In the genomic region with DNA sequence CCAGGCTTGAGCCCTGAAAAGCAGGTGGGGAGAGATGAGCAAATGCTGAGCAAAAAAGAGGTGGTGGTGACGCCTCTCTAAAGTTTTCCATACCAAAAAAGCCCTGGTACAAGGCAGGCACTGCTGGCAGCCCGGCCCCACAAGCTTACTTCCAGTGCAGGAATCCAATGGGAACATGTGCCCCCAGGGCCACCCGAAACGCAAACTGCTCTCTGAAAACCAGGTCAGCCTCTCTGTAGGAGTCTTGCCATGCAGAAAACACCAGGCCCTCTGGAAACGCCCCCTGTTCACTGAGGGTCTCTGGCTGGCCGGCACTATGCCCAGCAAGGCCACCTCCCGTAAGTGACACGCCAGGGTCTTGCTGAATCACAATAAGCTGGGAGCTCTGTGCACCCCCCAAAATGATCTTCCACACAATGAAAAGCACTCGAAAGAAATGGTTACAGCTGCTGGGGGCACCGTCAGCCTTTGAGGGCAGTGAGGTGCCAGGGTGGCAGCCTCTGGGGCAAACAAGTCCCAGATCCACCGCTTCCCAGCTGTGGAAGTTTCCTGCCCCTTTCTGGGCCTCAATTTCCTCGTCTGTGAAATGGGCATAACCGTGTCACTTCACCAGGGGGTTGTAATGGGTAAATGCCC, we compare ENCODE assay signal across 1 cellular context.
A peak's percentile ranks its signal among the peaks of the same experiment; 100 is the strongest.
TF ChIP-seq lines count a peak whose summit lies in the region.

No MANE protein-coding gene starts in this region.

TF ChIP-seq in K562, 482 proteins besides CTCF, POLR2A, EP300 and RAD21 (continued from another document and continues in another):
- TF ChIP-seq, protein P1, sequence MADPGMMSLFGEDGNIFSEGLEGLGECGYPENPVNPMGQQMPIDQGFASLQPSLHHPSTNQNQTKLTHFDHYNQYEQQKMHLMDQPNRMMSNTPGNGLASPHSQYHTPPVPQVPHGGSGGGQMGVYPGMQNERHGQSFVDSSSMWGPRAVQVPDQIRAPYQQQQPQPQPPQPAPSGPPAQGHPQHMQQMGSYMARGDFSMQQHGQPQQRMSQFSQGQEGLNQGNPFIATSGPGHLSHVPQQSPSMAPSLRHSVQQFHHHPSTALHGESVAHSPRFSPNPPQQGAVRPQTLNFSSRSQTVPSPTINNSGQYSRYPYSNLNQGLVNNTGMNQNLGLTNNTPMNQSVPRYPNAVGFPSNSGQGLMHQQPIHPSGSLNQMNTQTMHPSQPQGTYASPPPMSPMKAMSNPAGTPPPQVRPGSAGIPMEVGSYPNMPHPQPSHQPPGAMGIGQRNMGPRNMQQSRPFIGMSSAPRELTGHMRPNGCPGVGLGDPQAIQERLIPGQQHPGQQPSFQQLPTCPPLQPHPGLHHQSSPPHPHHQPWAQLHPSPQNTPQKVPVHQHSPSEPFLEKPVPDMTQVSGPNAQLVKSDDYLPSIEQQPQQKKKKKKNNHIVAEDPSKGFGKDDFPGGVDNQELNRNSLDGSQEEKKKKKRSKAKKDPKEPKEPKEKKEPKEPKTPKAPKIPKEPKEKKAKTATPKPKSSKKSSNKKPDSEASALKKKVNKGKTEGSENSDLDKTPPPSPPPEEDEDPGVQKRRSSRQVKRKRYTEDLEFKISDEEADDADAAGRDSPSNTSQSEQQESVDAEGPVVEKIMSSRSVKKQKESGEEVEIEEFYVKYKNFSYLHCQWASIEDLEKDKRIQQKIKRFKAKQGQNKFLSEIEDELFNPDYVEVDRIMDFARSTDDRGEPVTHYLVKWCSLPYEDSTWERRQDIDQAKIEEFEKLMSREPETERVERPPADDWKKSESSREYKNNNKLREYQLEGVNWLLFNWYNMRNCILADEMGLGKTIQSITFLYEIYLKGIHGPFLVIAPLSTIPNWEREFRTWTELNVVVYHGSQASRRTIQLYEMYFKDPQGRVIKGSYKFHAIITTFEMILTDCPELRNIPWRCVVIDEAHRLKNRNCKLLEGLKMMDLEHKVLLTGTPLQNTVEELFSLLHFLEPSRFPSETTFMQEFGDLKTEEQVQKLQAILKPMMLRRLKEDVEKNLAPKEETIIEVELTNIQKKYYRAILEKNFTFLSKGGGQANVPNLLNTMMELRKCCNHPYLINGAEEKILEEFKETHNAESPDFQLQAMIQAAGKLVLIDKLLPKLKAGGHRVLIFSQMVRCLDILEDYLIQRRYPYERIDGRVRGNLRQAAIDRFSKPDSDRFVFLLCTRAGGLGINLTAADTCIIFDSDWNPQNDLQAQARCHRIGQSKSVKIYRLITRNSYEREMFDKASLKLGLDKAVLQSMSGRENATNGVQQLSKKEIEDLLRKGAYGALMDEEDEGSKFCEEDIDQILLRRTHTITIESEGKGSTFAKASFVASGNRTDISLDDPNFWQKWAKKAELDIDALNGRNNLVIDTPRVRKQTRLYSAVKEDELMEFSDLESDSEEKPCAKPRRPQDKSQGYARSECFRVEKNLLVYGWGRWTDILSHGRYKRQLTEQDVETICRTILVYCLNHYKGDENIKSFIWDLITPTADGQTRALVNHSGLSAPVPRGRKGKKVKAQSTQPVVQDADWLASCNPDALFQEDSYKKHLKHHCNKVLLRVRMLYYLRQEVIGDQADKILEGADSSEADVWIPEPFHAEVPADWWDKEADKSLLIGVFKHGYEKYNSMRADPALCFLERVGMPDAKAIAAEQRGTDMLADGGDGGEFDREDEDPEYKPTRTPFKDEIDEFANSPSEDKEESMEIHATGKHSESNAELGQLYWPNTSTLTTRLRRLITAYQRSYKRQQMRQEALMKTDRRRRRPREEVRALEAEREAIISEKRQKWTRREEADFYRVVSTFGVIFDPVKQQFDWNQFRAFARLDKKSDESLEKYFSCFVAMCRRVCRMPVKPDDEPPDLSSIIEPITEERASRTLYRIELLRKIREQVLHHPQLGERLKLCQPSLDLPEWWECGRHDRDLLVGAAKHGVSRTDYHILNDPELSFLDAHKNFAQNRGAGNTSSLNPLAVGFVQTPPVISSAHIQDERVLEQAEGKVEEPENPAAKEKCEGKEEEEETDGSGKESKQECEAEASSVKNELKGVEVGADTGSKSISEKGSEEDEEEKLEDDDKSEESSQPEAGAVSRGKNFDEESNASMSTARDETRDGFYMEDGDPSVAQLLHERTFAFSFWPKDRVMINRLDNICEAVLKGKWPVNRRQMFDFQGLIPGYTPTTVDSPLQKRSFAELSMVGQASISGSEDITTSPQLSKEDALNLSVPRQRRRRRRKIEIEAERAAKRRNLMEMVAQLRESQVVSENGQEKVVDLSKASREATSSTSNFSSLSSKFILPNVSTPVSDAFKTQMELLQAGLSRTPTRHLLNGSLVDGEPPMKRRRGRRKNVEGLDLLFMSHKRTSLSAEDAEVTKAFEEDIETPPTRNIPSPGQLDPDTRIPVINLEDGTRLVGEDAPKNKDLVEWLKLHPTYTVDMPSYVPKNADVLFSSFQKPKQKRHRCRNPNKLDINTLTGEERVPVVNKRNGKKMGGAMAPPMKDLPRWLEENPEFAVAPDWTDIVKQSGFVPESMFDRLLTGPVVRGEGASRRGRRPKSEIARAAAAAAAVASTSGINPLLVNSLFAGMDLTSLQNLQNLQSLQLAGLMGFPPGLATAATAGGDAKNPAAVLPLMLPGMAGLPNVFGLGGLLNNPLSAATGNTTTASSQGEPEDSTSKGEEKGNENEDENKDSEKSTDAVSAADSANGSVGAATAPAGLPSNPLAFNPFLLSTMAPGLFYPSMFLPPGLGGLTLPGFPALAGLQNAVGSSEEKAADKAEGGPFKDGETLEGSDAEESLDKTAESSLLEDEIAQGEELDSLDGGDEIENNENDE (IDR thresholded peaks at IDR 0.05; ENCODE audit: low read depth, low read length): no peak
- TF ChIP-seq ZNF830 (CRISPR knock-in tag; IDR thresholded peaks at IDR 0.05): no peak
- TF ChIP-seq, protein P2, sequence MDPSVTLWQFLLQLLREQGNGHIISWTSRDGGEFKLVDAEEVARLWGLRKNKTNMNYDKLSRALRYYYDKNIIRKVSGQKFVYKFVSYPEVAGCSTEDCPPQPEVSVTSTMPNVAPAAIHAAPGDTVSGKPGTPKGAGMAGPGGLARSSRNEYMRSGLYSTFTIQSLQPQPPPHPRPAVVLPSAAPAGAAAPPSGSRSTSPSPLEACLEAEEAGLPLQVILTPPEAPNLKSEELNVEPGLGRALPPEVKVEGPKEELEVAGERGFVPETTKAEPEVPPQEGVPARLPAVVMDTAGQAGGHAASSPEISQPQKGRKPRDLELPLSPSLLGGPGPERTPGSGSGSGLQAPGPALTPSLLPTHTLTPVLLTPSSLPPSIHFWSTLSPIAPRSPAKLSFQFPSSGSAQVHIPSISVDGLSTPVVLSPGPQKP (CRISPR knock-in tag; IDR thresholded peaks at IDR 0.05): no peak
- TF ChIP-seq, protein P3, sequence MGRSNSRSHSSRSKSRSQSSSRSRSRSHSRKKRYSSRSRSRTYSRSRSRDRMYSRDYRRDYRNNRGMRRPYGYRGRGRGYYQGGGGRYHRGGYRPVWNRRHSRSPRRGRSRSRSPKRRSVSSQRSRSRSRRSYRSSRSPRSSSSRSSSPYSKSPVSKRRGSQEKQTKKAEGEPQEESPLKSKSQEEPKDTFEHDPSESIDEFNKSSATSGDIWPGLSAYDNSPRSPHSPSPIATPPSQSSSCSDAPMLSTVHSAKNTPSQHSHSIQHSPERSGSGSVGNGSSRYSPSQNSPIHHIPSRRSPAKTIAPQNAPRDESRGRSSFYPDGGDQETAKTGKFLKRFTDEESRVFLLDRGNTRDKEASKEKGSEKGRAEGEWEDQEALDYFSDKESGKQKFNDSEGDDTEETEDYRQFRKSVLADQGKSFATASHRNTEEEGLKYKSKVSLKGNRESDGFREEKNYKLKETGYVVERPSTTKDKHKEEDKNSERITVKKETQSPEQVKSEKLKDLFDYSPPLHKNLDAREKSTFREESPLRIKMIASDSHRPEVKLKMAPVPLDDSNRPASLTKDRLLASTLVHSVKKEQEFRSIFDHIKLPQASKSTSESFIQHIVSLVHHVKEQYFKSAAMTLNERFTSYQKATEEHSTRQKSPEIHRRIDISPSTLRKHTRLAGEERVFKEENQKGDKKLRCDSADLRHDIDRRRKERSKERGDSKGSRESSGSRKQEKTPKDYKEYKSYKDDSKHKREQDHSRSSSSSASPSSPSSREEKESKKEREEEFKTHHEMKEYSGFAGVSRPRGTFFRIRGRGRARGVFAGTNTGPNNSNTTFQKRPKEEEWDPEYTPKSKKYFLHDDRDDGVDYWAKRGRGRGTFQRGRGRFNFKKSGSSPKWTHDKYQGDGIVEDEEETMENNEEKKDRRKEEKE (IDR thresholded peaks at IDR 0.05; ENCODE audit: borderline replicate concordance in 1 of 2, control insufficient read depth in 1 of 2, low read depth in 2 of 2, low read length in 1 of 2): no peak
- no peak for TF ChIP-seq ZNF263 (CRISPR knock-in tag; IDR thresholded peaks at IDR 0.05; ENCODE audit: borderline replicate concordance)
- TF ChIP-seq, protein P4, sequence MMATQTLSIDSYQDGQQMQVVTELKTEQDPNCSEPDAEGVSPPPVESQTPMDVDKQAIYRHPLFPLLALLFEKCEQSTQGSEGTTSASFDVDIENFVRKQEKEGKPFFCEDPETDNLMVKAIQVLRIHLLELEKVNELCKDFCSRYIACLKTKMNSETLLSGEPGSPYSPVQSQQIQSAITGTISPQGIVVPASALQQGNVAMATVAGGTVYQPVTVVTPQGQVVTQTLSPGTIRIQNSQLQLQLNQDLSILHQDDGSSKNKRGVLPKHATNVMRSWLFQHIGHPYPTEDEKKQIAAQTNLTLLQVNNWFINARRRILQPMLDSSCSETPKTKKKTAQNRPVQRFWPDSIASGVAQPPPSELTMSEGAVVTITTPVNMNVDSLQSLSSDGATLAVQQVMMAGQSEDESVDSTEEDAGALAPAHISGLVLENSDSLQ (IDR thresholded peaks at IDR 0.05): no peak
- TF ChIP-seq RBM15 (IDR thresholded peaks at IDR 0.05; ENCODE audit: insufficient read depth, low read length): no peak
- 0 out of 2 replicates have a peak, but pooled peaks have one; percentile 13 for TF ChIP-seq ZFPM2 (CRISPR knock-in tag; IDR thresholded peaks at IDR 0.05)
- TF ChIP-seq RFX1 (IDR thresholded peaks at IDR 0.05): no peak
- peak; percentile 91; the same call in 1 of the 2 replicates for TF ChIP-seq HDAC2 (IDR thresholded peaks at IDR 0.05)
- no peak for TF ChIP-seq HNRNPK (IDR thresholded peaks at IDR 0.05; ENCODE audit: low read depth, low read length, poor library complexity, severe bottlenecking)
- TF ChIP-seq NCOA4 (IDR thresholded peaks at IDR 0.05; ENCODE audit: partially characterized antibody): peak; percentile 10
- TF ChIP-seq DPF2 (IDR thresholded peaks at IDR 0.05): no peak
- TF ChIP-seq, protein P5, sequence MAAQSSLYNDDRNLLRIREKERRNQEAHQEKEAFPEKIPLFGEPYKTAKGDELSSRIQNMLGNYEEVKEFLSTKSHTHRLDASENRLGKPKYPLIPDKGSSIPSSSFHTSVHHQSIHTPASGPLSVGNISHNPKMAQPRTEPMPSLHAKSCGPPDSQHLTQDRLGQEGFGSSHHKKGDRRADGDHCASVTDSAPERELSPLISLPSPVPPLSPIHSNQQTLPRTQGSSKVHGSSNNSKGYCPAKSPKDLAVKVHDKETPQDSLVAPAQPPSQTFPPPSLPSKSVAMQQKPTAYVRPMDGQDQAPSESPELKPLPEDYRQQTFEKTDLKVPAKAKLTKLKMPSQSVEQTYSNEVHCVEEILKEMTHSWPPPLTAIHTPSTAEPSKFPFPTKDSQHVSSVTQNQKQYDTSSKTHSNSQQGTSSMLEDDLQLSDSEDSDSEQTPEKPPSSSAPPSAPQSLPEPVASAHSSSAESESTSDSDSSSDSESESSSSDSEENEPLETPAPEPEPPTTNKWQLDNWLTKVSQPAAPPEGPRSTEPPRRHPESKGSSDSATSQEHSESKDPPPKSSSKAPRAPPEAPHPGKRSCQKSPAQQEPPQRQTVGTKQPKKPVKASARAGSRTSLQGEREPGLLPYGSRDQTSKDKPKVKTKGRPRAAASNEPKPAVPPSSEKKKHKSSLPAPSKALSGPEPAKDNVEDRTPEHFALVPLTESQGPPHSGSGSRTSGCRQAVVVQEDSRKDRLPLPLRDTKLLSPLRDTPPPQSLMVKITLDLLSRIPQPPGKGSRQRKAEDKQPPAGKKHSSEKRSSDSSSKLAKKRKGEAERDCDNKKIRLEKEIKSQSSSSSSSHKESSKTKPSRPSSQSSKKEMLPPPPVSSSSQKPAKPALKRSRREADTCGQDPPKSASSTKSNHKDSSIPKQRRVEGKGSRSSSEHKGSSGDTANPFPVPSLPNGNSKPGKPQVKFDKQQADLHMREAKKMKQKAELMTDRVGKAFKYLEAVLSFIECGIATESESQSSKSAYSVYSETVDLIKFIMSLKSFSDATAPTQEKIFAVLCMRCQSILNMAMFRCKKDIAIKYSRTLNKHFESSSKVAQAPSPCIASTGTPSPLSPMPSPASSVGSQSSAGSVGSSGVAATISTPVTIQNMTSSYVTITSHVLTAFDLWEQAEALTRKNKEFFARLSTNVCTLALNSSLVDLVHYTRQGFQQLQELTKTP (IDR thresholded peaks at IDR 0.05; ENCODE audit: low read depth in 1 of 2, partially characterized antibody in 2 of 2): no peak
- TF ChIP-seq BHLHE40 (IDR thresholded peaks at IDR 0.05; ENCODE audit: low read length): no peak
- no peak for TF ChIP-seq XRCC4 (IDR thresholded peaks at IDR 0.05; ENCODE audit: extremely low read depth, insufficient read depth, insufficient read length)
- peak in 1 of 2 experiments; percentile 65; a peak in 2 of 4 replicates for TF ChIP-seq RCOR1 (IDR thresholded peaks at IDR 0.05; ENCODE audit: borderline replicate concordance in 1 of 2, low read depth in 2 of 2, low read length in 2 of 2)
- TF ChIP-seq EZH2 (IDR thresholded peaks at IDR 0.05; ENCODE audit: borderline replicate concordance, low read depth, low read length): no peak
- no peak for TF ChIP-seq HDAC8 (tag; IDR thresholded peaks at IDR 0.05)
- TF ChIP-seq MAFF (IDR thresholded peaks at IDR 0.05; ENCODE audit: low read length): no peak
- no peak for TF ChIP-seq ZNF444 (CRISPR knock-in tag; IDR thresholded peaks at IDR 0.05)
- no peak for TF ChIP-seq STAT5B (CRISPR knock-in tag; IDR thresholded peaks at IDR 0.05)
- peak; percentile 85 for TF ChIP-seq RBM25 (IDR thresholded peaks at IDR 0.05; ENCODE audit: low read depth, low read length, severe bottlenecking)
- peak; percentile 11; the same call in 1 of the 2 replicates for TF ChIP-seq STAG1 (CRISPR knock-in tag; IDR thresholded peaks at IDR 0.05; ENCODE audit: borderline replicate concordance)
- TF ChIP-seq GABPB2 (CRISPR knock-in tag; conservative IDR thresholded peaks at IDR 0.05): no peak
- TF ChIP-seq, protein P6, sequence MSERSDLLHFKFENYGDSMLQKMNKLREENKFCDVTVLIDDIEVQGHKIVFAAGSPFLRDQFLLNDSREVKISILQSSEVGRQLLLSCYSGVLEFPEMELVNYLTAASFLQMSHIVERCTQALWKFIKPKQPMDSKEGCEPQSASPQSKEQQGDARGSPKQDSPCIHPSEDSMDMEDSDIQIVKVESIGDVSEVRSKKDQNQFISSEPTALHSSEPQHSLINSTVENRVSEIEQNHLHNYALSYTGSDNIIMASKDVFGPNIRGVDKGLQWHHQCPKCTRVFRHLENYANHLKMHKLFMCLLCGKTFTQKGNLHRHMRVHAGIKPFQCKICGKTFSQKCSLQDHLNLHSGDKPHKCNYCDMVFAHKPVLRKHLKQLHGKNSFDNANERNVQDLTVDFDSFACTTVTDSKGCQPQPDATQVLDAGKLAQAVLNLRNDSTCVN (CRISPR knock-in tag; IDR thresholded peaks at IDR 0.05): no peak
- TF ChIP-seq CBX3 (IDR thresholded peaks at IDR 0.05; ENCODE audit: borderline replicate concordance in 1 of 2, low read length in 2 of 2): peak in 1 of 2 experiments; percentile 52; a peak in 1 of 3 replicates
